Comparison of ENCODE assay signal across 14 cellular contexts in genomic region chr5:100676807-100677631, GRCh38.
A peak's percentile ranks its signal among the peaks of the same experiment; 100 is the strongest.
DNase-seq lines count a peak whose midpoint lies in the region; ATAC-seq and TF ChIP-seq lines count a peak whose summit lies in the region.
"Had no signal": no experiment of that assay in that cellular context is flagged by ENCODE, and none has a peak within 500 bp of the region (broad histone marks: within the 10 kb centered on the region; RNA-seq: fewer than 3 reads in every experiment).

No MANE protein-coding gene starts in this region.

- H2AFZ ChIP-seq in PC-3 (ENCODE audit: low read length) = no peak overlapping the region

- POLR2A ChIA-PET in PC-3 (lab: Charles Lee; ENCODE audit: unreplicated experiment) = no interaction called here

- H3K4me1 Mint-ChIP-seq in activated T-helper 2 cell treated with anti-CD3 and anti-CD28 coated beads, Interferon-gamma antibody, Interleukin-2, Interleukin-4, amounts not matched to agents 10 μg/mL and 5 μg/mL and 100 μg/mL, durations not matched to agents 14 hours and 24 hours and 36 hours (ENCODE audit: low read depth) = peaks cover 3% of the 10 kb centered on the region
- no peaks in the 10 kb centered on the region for H3K4me1 Mint-ChIP-seq in osteocyte (ENCODE audit: unreplicated experiment)
- H3K4me1 Mint-ChIP-seq: activated CD4-positive, alpha-beta T cell treated with anti-CD3 and anti-CD28 coated beads for 36 hours; memory B cell had no signal

- H3K79me2 ChIP-seq in PC-3 (ENCODE audit: low read length) = no peaks in the 10 kb centered on the region

- DNase-seq in LNCaP clone FGC (ENCODE audit: low read depth) (peak; percentile 54), PC-3 (peak; percentile 77), fibroblast of villous mesenchyme (ENCODE audit: low read depth) (peak; percentile 35), dedifferentiated amniotic fluid mesenchymal stem cell (ENCODE audit: extremely low spot score) (no peak), substantia nigra (lab: John Stamatoyannopoulos, UW) (no peak), osteocyte (ENCODE audit: extremely low spot score, unreplicated experiment) (no peak)
- no peak for DNase-seq in activated T-helper 2 cell treated with anti-CD3 and anti-CD28 coated beads, Interferon-gamma antibody, Interleukin-2, Interleukin-4, amounts not matched to agents 10 μg/mL and 5 μg/mL and 100 μg/mL, durations not matched to agents 14 hours and 24 hours and 36 hours (ENCODE audit: low spot score)
- DNase-seq: activated CD4-positive, alpha-beta T cell treated with anti-CD3 and anti-CD28 coated beads for 36 hours; activated T-cell treated with anti-CD3 and anti-CD28 coated beads, Interleukin-2, amount 50 U/mL, for 72 hours; body of pancreas; stimulated activated CD4-positive, alpha-beta T cell treated with anti-CD3 and anti-CD28 coated beads, Interleukin-4, amount 100 ng/mL, for 1 hour; stimulated activated naive CD8-positive, alpha-beta T cell treated with anti-CD3 and anti-CD28 coated beads, Interleukin-15, Interleukin-2, amounts not matched to agents 100 U/mL and 50 U/mL, for 24 hours had no signal

- H3K9ac ChIP-seq in BLaER1 treated with 17β-estradiol and CSF1 and Interleukin-3, amounts not matched to agents 10 nM and 100 nM = no peak overlapping the region
- no peak overlapping the region for H3K9ac ChIP-seq in PC-3 (ENCODE audit: low read length)

- H4K20me1 ChIP-seq in BLaER1 treated with 17β-estradiol and CSF1 and Interleukin-3, amounts not matched to agents 10 nM and 100 nM = no peaks in the 10 kb centered on the region
- no peaks in the 10 kb centered on the region for H4K20me1 ChIP-seq in PC-3 (ENCODE audit: low read length)

- H3K36me3 Mint-ChIP-seq in activated T-helper 2 cell treated with anti-CD3 and anti-CD28 coated beads, Interferon-gamma antibody, Interleukin-2, Interleukin-4, amounts not matched to agents 10 μg/mL and 5 μg/mL and 100 μg/mL, durations not matched to agents 14 hours and 24 hours and 36 hours (ENCODE audit: low read depth) = peaks cover 3% of the 10 kb centered on the region
- H3K36me3 Mint-ChIP-seq in osteocyte (ENCODE audit: unreplicated experiment) = no peaks in the 10 kb centered on the region
- H3K36me3 Mint-ChIP-seq: memory B cell had no signal

- H3K27ac Mint-ChIP-seq in activated T-helper 2 cell treated with anti-CD3 and anti-CD28 coated beads, Interferon-gamma antibody, Interleukin-2, Interleukin-4, amounts not matched to agents 10 μg/mL and 5 μg/mL and 100 μg/mL, durations not matched to agents 14 hours and 24 hours and 36 hours = no peak overlapping the region
- no peak overlapping the region for H3K27ac Mint-ChIP-seq in osteocyte (ENCODE audit: unreplicated experiment)
- H3K27ac Mint-ChIP-seq: activated CD4-positive, alpha-beta T cell treated with anti-CD3 and anti-CD28 coated beads for 36 hours; activated T-cell treated with anti-CD3 and anti-CD28 coated beads, Interleukin-2, amount 50 U/mL, for 72 hours; memory B cell had no signal

- no TSS peak for BruUV-seq in PC-3 (replicated peaks; lab: Mats Ljungman, UMichigan)

- peak; percentile 95 for ATAC-seq in PC-3
- ATAC-seq: activated CD4-positive, alpha-beta T cell treated with anti-CD3 and anti-CD28 coated beads for 36 hours; activated T-cell treated with anti-CD3 and anti-CD28 coated beads, Interleukin-2, amount 50 U/mL, for 72 hours; body of pancreas; stimulated activated naive CD8-positive, alpha-beta T cell treated with anti-CD3 and anti-CD28 coated beads, Interleukin-15, Interleukin-2, amounts not matched to agents 100 U/mL and 50 U/mL, for 24 hours had no signal

- no peaks in the 10 kb centered on the region for H3K9me2 ChIP-seq in PC-3 (replicated peaks; ENCODE audit: low read length)

- peaks cover 15% of the 10 kb centered on the region for H3K27me3 Mint-ChIP-seq in activated T-helper 2 cell treated with anti-CD3 and anti-CD28 coated beads, Interferon-gamma antibody, Interleukin-2, Interleukin-4, amounts not matched to agents 10 μg/mL and 5 μg/mL and 100 μg/mL, durations not matched to agents 14 hours and 24 hours and 36 hours (ENCODE audit: low read depth)
- no peaks in the 10 kb centered on the region for H3K27me3 Mint-ChIP-seq in osteocyte (ENCODE audit: unreplicated experiment)
- H3K27me3 Mint-ChIP-seq: activated CD4-positive, alpha-beta T cell treated with anti-CD3 and anti-CD28 coated beads for 36 hours; memory B cell had no signal

- CTCF ChIA-PET in PC-3 (lab: Charles Lee) = no interaction called here

- intact Hi-C loops in PC-3 (cut with micrococcal nuclease) = loop anchor here (1.0 to 2.0 kb wide), 4 partner anchors 9 to 150 kb away; no protein-coding TSS in a partner anchor
- intact Hi-C loops in activated T-helper 2 cell treated with anti-CD3 and anti-CD28 coated beads, Interferon-gamma antibody, Interleukin-2, Interleukin-4, amounts not matched to agents 10 μg/mL and 5 μg/mL and 100 μg/mL, durations not matched to agents 14 hours and 24 hours and 36 hours (cut with micrococcal nuclease) = no loop called here

- no peak for TF ChIP-seq CTCF in LNCaP clone FGC (IDR thresholded peaks at IDR 0.05; ENCODE audit: control insufficient read depth, extremely low read depth, insufficient read depth)
- no peak for TF ChIP-seq CTCF in PC-3 (conservative IDR thresholded peaks at IDR 0.05; ENCODE audit: low read depth, low read length)
- TF ChIP-seq CTCF in fibroblast of villous mesenchyme (IDR thresholded peaks at IDR 0.05; ENCODE audit: insufficient read depth, low read depth, low read length) = no peak
- TF ChIP-seq CTCF in osteocyte (IDR thresholded peaks at IDR 0.05) = no peak

- H3K4me1 ChIP-seq in BLaER1 treated with 17β-estradiol and CSF1 and Interleukin-3, amounts not matched to agents 10 nM and 100 nM = peaks cover 0 to 13% (median 7%) of the 10 kb centered on the region in 10 experiments; a peak in 11 of 20 replicates
- peaks cover 14% of the 10 kb centered on the region for H3K4me1 ChIP-seq in PC-3 (ENCODE audit: insufficient read depth, low read length)
- H3K4me1 ChIP-seq: body of pancreas had no signal

- H3K4me2 ChIP-seq in BLaER1 treated with 17β-estradiol and CSF1 and Interleukin-3, amounts not matched to agents 10 nM and 100 nM = peak overlapping the region in 9 of 11 experiments; percentile 4 to 43 (median 18); a peak in 8 of 22 replicates
- H3K4me2 ChIP-seq in PC-3 (ENCODE audit: low read length) = peak overlapping the region; percentile 16; the same call in 1 of the 2 replicates

- peaks cover 0 to 24% (median 3%) of the 10 kb centered on the region in 11 experiments; a peak in 13 of 22 replicates for H3K9me3 ChIP-seq in BLaER1 treated with 17β-estradiol and CSF1 and Interleukin-3, amounts not matched to agents 10 nM and 100 nM (replicated peaks in 1 of 11)
- H3K9me3 ChIP-seq in PC-3 (ENCODE audit: low read length) = no peaks in the 10 kb centered on the region
- H3K9me3 ChIP-seq: body of pancreas had no signal

- no peaks in the 10 kb centered on the region for H3K27me3 ChIP-seq in BLaER1 treated with 17β-estradiol and CSF1 and Interleukin-3, amounts not matched to agents 10 nM and 100 nM
- H3K27me3 ChIP-seq in PC-3 (ENCODE audit: low read length) = no peaks in the 10 kb centered on the region
- H3K27me3 ChIP-seq: body of pancreas had no signal

- no peak overlapping the region for H3K4me3 Mint-ChIP-seq in activated T-helper 2 cell treated with anti-CD3 and anti-CD28 coated beads, Interferon-gamma antibody, Interleukin-2, Interleukin-4, amounts not matched to agents 10 μg/mL and 5 μg/mL and 100 μg/mL, durations not matched to agents 14 hours and 24 hours and 36 hours (ENCODE audit: low read depth)
- no peak overlapping the region for H3K4me3 Mint-ChIP-seq in osteocyte (ENCODE audit: unreplicated experiment)
- H3K4me3 Mint-ChIP-seq: activated CD4-positive, alpha-beta T cell treated with anti-CD3 and anti-CD28 coated beads for 36 hours; activated T-cell treated with anti-CD3 and anti-CD28 coated beads, Interleukin-2, amount 50 U/mL, for 72 hours; memory B cell had no signal

- H3K4me3 ChIP-seq in BLaER1 treated with 17β-estradiol and CSF1 and Interleukin-3, amounts not matched to agents 10 nM and 100 nM = no peak overlapping the region
- H3K4me3 ChIP-seq in LNCaP clone FGC (ENCODE audit: low read depth, low read length) (no peak overlapping the region), PC-3 (ENCODE audit: low read length) (no peak overlapping the region), fibroblast of villous mesenchyme (ENCODE audit: low read depth, low read length) (no peak overlapping the region)
- H3K4me3 ChIP-seq: body of pancreas had no signal

- H3K36me3 ChIP-seq in BLaER1 treated with 17β-estradiol and CSF1 and Interleukin-3, amounts not matched to agents 10 nM and 100 nM = no peaks in the 10 kb centered on the region
- no peaks in the 10 kb centered on the region for H3K36me3 ChIP-seq in PC-3 (ENCODE audit: low read depth, low read length)

- H3K9me3 Mint-ChIP-seq in activated T-helper 2 cell treated with anti-CD3 and anti-CD28 coated beads, Interferon-gamma antibody, Interleukin-2, Interleukin-4, amounts not matched to agents 10 μg/mL and 5 μg/mL and 100 μg/mL, durations not matched to agents 14 hours and 24 hours and 36 hours = peaks cover 17% of the 10 kb centered on the region
- H3K9me3 Mint-ChIP-seq in osteocyte (ENCODE audit: unreplicated experiment) = peaks cover 5% of the 10 kb centered on the region

- no peaks in the 10 kb centered on the region for H3F3A ChIP-seq in PC-3 (ENCODE audit: low read length, unreplicated experiment)

- no peak overlapping the region for H3K27ac ChIP-seq in BLaER1 treated with 17β-estradiol and CSF1 and Interleukin-3, amounts not matched to agents 10 nM and 100 nM
- H3K27ac ChIP-seq in PC-3 (ENCODE audit: low read length) (no peak overlapping the region), substantia nigra (ENCODE audit: low read depth, low read length, poor library complexity, severe bottlenecking) (no peak overlapping the region)
- H3K27ac ChIP-seq: body of pancreas had no signal

Comparison
In these comparisons a context has a peak if more than half of its experiments do, and no peak if none do; other contexts are left out.
1. DNase-seq: peak in LNCaP clone FGC (single experiment), PC-3 (single experiment) and fibroblast of villous mesenchyme (single experiment); none in activated T-helper 2 cell treated with anti-CD3 and anti-CD28 coated beads, Interferon-gamma antibody, Interleukin-2, Interleukin-4, amounts not matched to agents 10 μg/mL and 5 μg/mL and 100 μg/mL, durations not matched to agents 14 hours and 24 hours and 36 hours (single experiment), dedifferentiated amniotic fluid mesenchymal stem cell (single experiment), substantia nigra (0 of 49) and osteocyte (single experiment).